In genomic region chr16:80317132-80318098, GRCh38 we compare ENCODE assay signal across 9 cellular contexts.
DNase-seq lines count a peak whose midpoint lies in the region; ATAC-seq and TF ChIP-seq lines count a peak whose summit lies in the region.
"Had no signal": no experiment of that assay in that cellular context is flagged by ENCODE, and none has a peak within 500 bp of the region (broad histone marks: within the 10 kb centered on the region; RNA-seq: fewer than 3 reads in every experiment).

No MANE protein-coding gene starts in this region.

- no peaks in the 10 kb centered on the region for H3K36me3 ChIP-seq in uterus
- H3K36me3 ChIP-seq: adrenal gland had no signal

- H3K27ac ChIP-seq in uterus, result no peak overlapping the region
- H3K27ac ChIP-seq: adrenal gland had no signal

- CTCF ChIA-PET in activated CD4-positive, alpha-beta T cell treated with anti-CD3 and anti-CD28 coated beads, Interleukin-2, amount 10 ng/mL, durations not matched to agents 7 days and 5 days (lab: Charles Lee), result no interaction called here

- intact Hi-C loops in uterus (cut with DNase I; ENCODE audit: low total_unique reads), result no loop called here

- in situ Hi-C loops in astrocyte of the spinal cord (cut with HindIII; ENCODE audit: low sequenced_read_pairs), result no loop called here

- H3K27me3 Mint-ChIP-seq in activated CD4-positive, alpha-beta T cell treated with anti-CD3 and anti-CD28 coated beads, Interleukin-2, amount 10 ng/mL, durations not matched to agents 7 days and 5 days, result peaks cover 7% of the 10 kb centered on the region

- no peaks in the 10 kb centered on the region for H3K27me3 ChIP-seq in uterus
- H3K27me3 ChIP-seq: adrenal gland had no signal

- TF ChIP-seq POLR2A in uterus (IDR thresholded peaks at IDR 0.05), result no peak

- no peak overlapping the region for H3K27ac Mint-ChIP-seq in activated CD4-positive, alpha-beta T cell treated with anti-CD3 and anti-CD28 coated beads, Interleukin-2, amount 10 ng/mL, durations not matched to agents 7 days and 5 days

- no peaks in the 10 kb centered on the region for H3K4me1 ChIP-seq in uterus
- H3K4me1 ChIP-seq: adrenal gland had no signal

- H3K36me3 Mint-ChIP-seq in activated CD4-positive, alpha-beta T cell treated with anti-CD3 and anti-CD28 coated beads, Interleukin-2, amount 10 ng/mL, durations not matched to agents 7 days and 5 days (ENCODE audit: low read depth), result no peaks in the 10 kb centered on the region

- H3K4me3 Mint-ChIP-seq in activated CD4-positive, alpha-beta T cell treated with anti-CD3 and anti-CD28 coated beads, Interleukin-2, amount 10 ng/mL, durations not matched to agents 7 days and 5 days, result no peak overlapping the region

- POLR2A ChIA-PET in activated CD4-positive, alpha-beta T cell treated with anti-CD3 and anti-CD28 coated beads, Interleukin-2, amount 10 ng/mL, durations not matched to agents 7 days and 5 days (lab: Charles Lee), result interaction anchor here (0.6 kb wide), 1 partner anchor 67 kb away, joined by 3 read pairs; no protein-coding TSS in a partner anchor

- peak; percentile 34 for TF ChIP-seq CTCF in astrocyte of the spinal cord (IDR thresholded peaks at IDR 0.05; ENCODE audit: low read depth, low read length)
- no peak for TF ChIP-seq CTCF in uterus (IDR thresholded peaks at IDR 0.05)

- peak; percentile 56 for DNase-seq in DMS53 (lab: John Stamatoyannopoulos, UW)
- DNase-seq in astrocyte of the spinal cord (ENCODE audit: low read depth, low spot score), result no peak
- DNase-seq in myocyte (ENCODE audit: low read depth), result peak; percentile 22
- DNase-seq in uterus, result no peak
- DNase-seq in HPDE6-E6E7 (ENCODE audit: extremely low spot score), result no peak
- DNase-seq in activated CD4-positive, alpha-beta T cell treated with anti-CD3 and anti-CD28 coated beads, Interleukin-2, amount 10 ng/mL, durations not matched to agents 7 days and 5 days, result no peak
- DNase-seq: adrenal gland had no signal

- no peaks in the 10 kb centered on the region for H3K9me3 ChIP-seq in uterus
- H3K9me3 ChIP-seq: adrenal gland had no signal

- ATAC-seq in HG03159 (IDR thresholded peaks at IDR 0.05; ENCODE audit: unreplicated experiment) (peak; percentile 56), HG02973 (IDR thresholded peaks at IDR 0.05; ENCODE audit: unreplicated experiment) (no peak)

- no peak overlapping the region for H3K4me3 ChIP-seq in astrocyte of the spinal cord (ENCODE audit: low read depth, low read length)
- H3K4me3 ChIP-seq in uterus, result no peak overlapping the region
- H3K4me3 ChIP-seq: adrenal gland had no signal

- no peaks in the 10 kb centered on the region for H3K4me1 Mint-ChIP-seq in activated CD4-positive, alpha-beta T cell treated with anti-CD3 and anti-CD28 coated beads, Interleukin-2, amount 10 ng/mL, durations not matched to agents 7 days and 5 days

- no peaks in the 10 kb centered on the region for H3K9me3 Mint-ChIP-seq in activated CD4-positive, alpha-beta T cell treated with anti-CD3 and anti-CD28 coated beads, Interleukin-2, amount 10 ng/mL, durations not matched to agents 7 days and 5 days

Comparison
In these comparisons a context has a peak if more than half of its experiments do, and no peak if none do; other contexts are left out.
1. DNase-seq: peak in DMS53 (single experiment) and myocyte (single experiment); none in astrocyte of the spinal cord (single experiment), uterus (0 of 2), HPDE6-E6E7 (single experiment) and activated CD4-positive, alpha-beta T cell treated with anti-CD3 and anti-CD28 coated beads, Interleukin-2, amount 10 ng/mL, durations not matched to agents 7 days and 5 days (single experiment).